In genomic region chr6:112087136-112087908, GRCh38 we compare ENCODE assay signal across 8 cellular contexts. TPM values are rescaled to one million over a fixed set of nuclear protein-coding genes. Genes with fewer than 3 reads are reported as not detected.
DNase-seq lines count a peak whose midpoint lies in the region; ATAC-seq and TF ChIP-seq lines count a peak whose summit lies in the region.

A gene with protein sequence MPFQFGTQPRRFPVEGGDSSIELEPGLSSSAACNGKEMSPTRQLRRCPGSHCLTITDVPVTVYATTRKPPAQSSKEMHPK (plus strand): TSS chr6:112087591. CDS start chr6:112099284, 11,693 bp downstream.
A gene with protein sequence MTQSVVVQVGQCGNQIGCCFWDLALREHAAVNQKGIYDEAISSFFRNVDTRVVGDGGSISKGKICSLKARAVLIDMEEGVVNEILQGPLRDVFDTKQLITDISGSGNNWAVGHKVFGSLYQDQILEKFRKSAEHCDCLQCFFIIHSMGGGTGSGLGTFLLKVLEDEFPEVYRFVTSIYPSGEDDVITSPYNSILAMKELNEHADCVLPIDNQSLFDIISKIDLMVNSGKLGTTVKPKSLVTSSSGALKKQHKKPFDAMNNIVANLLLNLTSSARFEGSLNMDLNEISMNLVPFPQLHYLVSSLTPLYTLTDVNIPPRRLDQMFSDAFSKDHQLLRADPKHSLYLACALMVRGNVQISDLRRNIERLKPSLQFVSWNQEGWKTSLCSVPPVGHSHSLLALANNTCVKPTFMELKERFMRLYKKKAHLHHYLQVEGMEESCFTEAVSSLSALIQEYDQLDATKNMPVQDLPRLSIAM (minus strand): TSS chr6:112087482. CDS start chr6:112087434, 48 bp downstream.

- TF ChIP-seq CTCF in HFFc6 (IDR thresholded peaks at IDR 0.05) = no peak; the same call in 1 of the 2 replicates
- TF ChIP-seq CTCF in NB4 (IDR thresholded peaks at IDR 0.05; ENCODE audit: low read depth, low read length) = no peak
- TF ChIP-seq CTCF in osteocyte (IDR thresholded peaks at IDR 0.05) = no peak

- H3K36me3 Mint-ChIP-seq in HFFc6 (ENCODE audit: low read depth) = no peaks in the 10 kb centered on the region
- H3K36me3 Mint-ChIP-seq in activated naive CD4-positive, alpha-beta T cell treated with anti-CD3 and anti-CD28 coated beads, Interleukin-2, amount 50 U/mL, for 72 hours = no peaks in the 10 kb centered on the region
- peaks cover 18% of the 10 kb centered on the region for H3K36me3 Mint-ChIP-seq in osteocyte (ENCODE audit: unreplicated experiment)

- DNase-seq in HFFc6 = peak; percentile 97
- peak; percentile 98 for DNase-seq in NB4 (ENCODE audit: low read depth)
- DNase-seq in SK-N-DZ (ENCODE audit: low spot score) = peak; percentile 97
- peak; percentile 80 to 86 for DNase-seq in activated naive CD4-positive, alpha-beta T cell treated with anti-CD3 and anti-CD28 coated beads, Interleukin-2, amount 50 U/mL, for 72 hours (ENCODE audit: low spot score in 2 of 2)
- DNase-seq in head of caudate nucleus = peak; percentile 86 to 98 (median 94)
- DNase-seq in osteocyte (ENCODE audit: extremely low spot score, unreplicated experiment) = peak; percentile 96

- H3K4me3 ChIP-seq in GM08714 (ENCODE audit: low read length) (peak within 1 kb of the TSS; percentile 89), NB4 (ENCODE audit: low read depth, low read length) (peak within 1 kb of the TSS; percentile 97), thymus (ENCODE audit: low read length) (peak within 1 kb of the TSS; percentile 69)

- H3K9me3 ChIP-seq in thymus (ENCODE audit: control insufficient read depth) = no peaks in the 10 kb centered on the region

- H3K27me3 Mint-ChIP-seq in HFFc6 (ENCODE audit: insufficient read depth) (peaks cover 2% of the 10 kb centered on the region), osteocyte (ENCODE audit: unreplicated experiment) (peaks cover 2% of the 10 kb centered on the region)

- H3K27ac Mint-ChIP-seq in HFFc6 = no peak within 1 kb of the TSS
- H3K27ac Mint-ChIP-seq in activated naive CD4-positive, alpha-beta T cell treated with anti-CD3 and anti-CD28 coated beads, Interleukin-2, amount 50 U/mL, for 72 hours = no peak within 1 kb of the TSS
- no peak within 1 kb of the TSS for H3K27ac Mint-ChIP-seq in osteocyte (ENCODE audit: unreplicated experiment)

- under 1% methylated on average over 60 of the region's 60 CpGs for WGBS in thymus

- peak; percentile 74 for TF ChIP-seq POLR2A in NB4 (IDR thresholded peaks at IDR 0.05; ENCODE audit: extremely low read depth, insufficient read length)

- peak; percentile 96 for ATAC-seq in activated naive CD4-positive, alpha-beta T cell treated with anti-CD3 and anti-CD28 coated beads, Interleukin-2, amount 50 U/mL, for 72 hours

- peaks cover 3% of the 10 kb centered on the region for H3K4me1 ChIP-seq in thymus (ENCODE audit: control insufficient read depth, insufficient read depth, low read length)

- no peaks in the 10 kb centered on the region for H3K36me3 ChIP-seq in thymus (ENCODE audit: control insufficient read depth, insufficient read depth)

- no peaks in the 10 kb centered on the region for H3K27me3 ChIP-seq in thymus (ENCODE audit: control insufficient read depth, insufficient read depth)

- H3K9me3 Mint-ChIP-seq in HFFc6 (no peaks in the 10 kb centered on the region), osteocyte (ENCODE audit: unreplicated experiment) (no peaks in the 10 kb centered on the region)
- H3K9me3 Mint-ChIP-seq in activated naive CD4-positive, alpha-beta T cell treated with anti-CD3 and anti-CD28 coated beads, Interleukin-2, amount 50 U/mL, for 72 hours = no peaks in the 10 kb centered on the region

- intact Hi-C loops in head of caudate nucleus (cut with DNase I) = no loop called here

- H3K4me3 Mint-ChIP-seq in HFFc6 (0 out of 2 replicates have a peak within 1 kb of the TSS, but pooled peaks have one; percentile 6), osteocyte (ENCODE audit: unreplicated experiment) (no peak within 1 kb of the TSS)

- H3K4me1 Mint-ChIP-seq in HFFc6 (ENCODE audit: low read depth) (peaks cover 10% of the 10 kb centered on the region), osteocyte (ENCODE audit: unreplicated experiment) (peaks cover 4% of the 10 kb centered on the region)

- H3K27ac ChIP-seq in thymus (ENCODE audit: low read depth) = peak within 1 kb of the TSS; percentile 26

RNA-seq across cellular contexts. Expression of the first gene that starts in this region (rescaled TPM):
- 10 to 100 TPM; 30.2 to 36.2 (median 33.7) TPM for total RNA-seq in HFFc6 (2021; fragmentation: NEBNext Ultra II Directional; extraction: Animal tissue kit (Norgen Biotek cat#: 25700))
- 17.2 and 36.2 TPM in 2 replicates for polyA plus RNA-seq in SK-N-DZ (2014; cell fraction: cytosol; rRNA removed)
- 28.9 and 37.8 TPM in 2 replicates for polyA plus RNA-seq in SK-N-DZ (2014; cell fraction: nucleus; rRNA removed)
- 1 to 10 TPM; 1.3 to 6.3 TPM for total RNA-seq in activated naive CD4-positive, alpha-beta T cell treated with anti-CD3 and anti-CD28 coated beads, Interleukin-2, amount 50 U/mL, for 72 hours
- total RNA-seq in osteocyte = 27.5 and 29.2 TPM in 2 replicates
- polyA plus RNA-seq in thymus = 17.9 TPM

RNA-seq across cellular contexts. Expression of the second gene that starts in this region (rescaled TPM):
- 10 to 100 TPM in 5 of 6 experiments, 1 to 10 TPM in 1; 9.8 to 15.5 (median 11.2) TPM for total RNA-seq in HFFc6 (2021; fragmentation: NEBNext Ultra II Directional; extraction: Animal tissue kit (Norgen Biotek cat#: 25700))
- 39.8 and 50.1 TPM in 2 replicates for polyA plus RNA-seq in SK-N-DZ (2014; cell fraction: cytosol; rRNA removed)
- 134 and 142 TPM in 2 replicates for polyA plus RNA-seq in SK-N-DZ (2014; cell fraction: nucleus; rRNA removed)
- total RNA-seq in activated naive CD4-positive, alpha-beta T cell treated with anti-CD3 and anti-CD28 coated beads, Interleukin-2, amount 50 U/mL, for 72 hours = 10 to 100 TPM; 16.4 to 26.9 TPM
- 27.2 and 27.6 TPM in 2 replicates for total RNA-seq in osteocyte
- 24.9 TPM for polyA plus RNA-seq in thymus

Comparison
In these comparisons a context has a peak if more than half of its experiments do, and no peak if none do; other contexts are left out.
1. Peak in every context shown above with its lines: DNase-seq, ATAC-seq, H3K4me3 ChIP-seq and H3K27ac ChIP-seq.